In genomic region chrX:154379569-154379951, GRCh38 we compare ENCODE assay signal across 8 cellular contexts. TPM values are rescaled to one million over a fixed set of nuclear protein-coding genes. Genes with fewer than 3 reads are reported as not detected.
DNase-seq lines count a peak whose midpoint lies in the region; ATAC-seq, FAIRE-seq and TF ChIP-seq lines count a peak whose summit lies in the region.

No MANE protein-coding gene starts in this region.

- peaks cover 22% of the 10 kb centered on the region for H3K4me1 ChIP-seq in mucosa of stomach (ENCODE audit: control insufficient read depth, insufficient read depth, low read length)

- TF ChIP-seq CTCF in AG09309 (IDR thresholded peaks at IDR 0.05; ENCODE audit: control insufficient read depth, insufficient read depth, low read depth, low read length, missing control alignments), result no peak
- TF ChIP-seq CTCF in bronchial epithelial cell (IDR thresholded peaks at IDR 0.05; ENCODE audit: insufficient read depth, low read length, severe bottlenecking), result no peak

- H3K9ac ChIP-seq in mucosa of stomach (ENCODE audit: low read length), result peak overlapping the region; percentile 94

- H3K36me3 ChIP-seq in bronchial epithelial cell (ENCODE audit: control insufficient read depth, insufficient read depth, low read length) (peaks cover 4% of the 10 kb centered on the region), mucosa of stomach (ENCODE audit: control insufficient read depth, insufficient read depth, low read length) (no peaks in the 10 kb centered on the region)

- no peak for FAIRE-seq in bronchial epithelial cell (lab: Jason Lieb, UNC)
- FAIRE-seq in HTR-8/SVneo (lab: Jason Lieb, UNC), result no peak

- H3K27me3 ChIP-seq in bronchial epithelial cell (ENCODE audit: control insufficient read depth, insufficient read depth, low read length), result no peaks in the 10 kb centered on the region
- H3K27me3 ChIP-seq in mucosa of stomach (ENCODE audit: control insufficient read depth, insufficient read depth, low read length), result peaks cover 6% of the 10 kb centered on the region

- ATAC-seq in HG03025 (IDR thresholded peaks at IDR 0.05; ENCODE audit: low FRiP score, unreplicated experiment), result peak; percentile 3

- H3K9me3 ChIP-seq in mucosa of stomach (ENCODE audit: control insufficient read depth, low read length), result no peaks in the 10 kb centered on the region

- DNase-seq in AG09309 (ENCODE audit: low read depth), result no peak
- no peak for DNase-seq in bronchial epithelial cell (ENCODE audit: low read depth)
- no peak for DNase-seq in HTR-8/SVneo (ENCODE audit: insufficient read length, low spot score)
- DNase-seq in glomerular visceral epithelial cell (ENCODE audit: extremely low spot score), result no peak
- DNase-seq in T1000 (lab: John Stamatoyannopoulos, UW), result no peak
- no peak for DNase-seq in COLO668 (lab: John Stamatoyannopoulos, UW; ENCODE audit: unreplicated experiment)

- H3K4me3 ChIP-seq in AG09309 (ENCODE audit: control insufficient read depth, low read depth, low read length), result peak overlapping the region; percentile 81
- H3K4me3 ChIP-seq in bronchial epithelial cell (ENCODE audit: low read depth, low read length), result peak overlapping the region; percentile 68
- peak overlapping the region; percentile 18 for H3K4me3 ChIP-seq in mucosa of stomach (ENCODE audit: low read length)

RNA-seq across cellular contexts. Expression of gene EMD, which starts 0.5 kb away (rescaled TPM):
- total RNA-seq in bronchial epithelial cell, result 16.1 and 27.3 TPM in 2 replicates

RNA-seq across cellular contexts. Expression of gene FLNA, which starts 5.1 kb away (rescaled TPM):
- total RNA-seq in bronchial epithelial cell, result 676 and 858 TPM in 2 replicates

RNA-seq across cellular contexts. Expression of gene RPL10, which starts 18.6 kb away (rescaled TPM):
- 2,240 and 6,023 TPM in 2 replicates for total RNA-seq in bronchial epithelial cell

RNA-seq across cellular contexts. Expression of gene DNASE1L1, which starts 29.5 kb away (rescaled TPM):
- total RNA-seq in bronchial epithelial cell, result 38.7 and 70.7 TPM in 2 replicates

RNA-seq across cellular contexts. Expression of gene TAFAZZIN, which starts 31.8 kb away (rescaled TPM):
- total RNA-seq in bronchial epithelial cell, result 20.6 and 22.4 TPM in 2 replicates

Comparison
In these comparisons a context has a peak if more than half of its experiments do, and no peak if none do; other contexts are left out.
1. H3K4me3 ChIP-seq: peak in every context shown above with its lines; median percentile 81 in AG09309; 68 in bronchial epithelial cell; 18 in mucosa of stomach.